ENCODE assay signal across 13 cellular contexts in genomic region chr7:117111532-117111931, GRCh38.
DNase-seq lines count a peak whose midpoint lies in the region; ATAC-seq, FAIRE-seq and TF ChIP-seq lines count a peak whose summit lies in the region.
"Had no signal": no experiment of that assay in that cellular context is flagged by ENCODE, and none has a peak within 500 bp of the region (broad histone marks: within the 10 kb centered on the region; RNA-seq: fewer than 3 reads in every experiment).

No MANE protein-coding gene starts in this region.

- no peak overlapping the region for H3K4me3 ChIP-seq in Karpas-422 (ENCODE audit: low read length)
- no peak overlapping the region for H3K4me3 ChIP-seq in GM12878

- DNase-seq in G401 (ENCODE audit: low spot score) (peak; percentile 98), Karpas-422 (peak; percentile 2), GM12878 (ENCODE audit: low read depth, low spot score) (no peak), left ventricle myocardium superior (no peak), COLO829 (ENCODE audit: low spot score) (no peak), NCI-H1694 treated with DMSO at 0.1 percent for 48 hours (lab: John Stamatoyannopoulos, UW) (no peak)
- DNase-seq: BE2C; CD8-positive, alpha-beta memory T cell; KBM-7; NCI-H1436; NCI-H748 treated with DMSO at 0.1 percent for 48 hours had no signal

- SMC1A ChIA-PET in GM12878 (lab: Charles Lee; ENCODE audit: uncharacterized antibody, unreplicated experiment), result interaction anchor here (0.6 to 3.5 kb wide), 22 partner anchors 9 to 157 kb away, joined by 3 to 27 read pairs (median 6); partner anchors contain the start of gene ST7

- TF ChIP-seq EP300 in GM12878 (IDR thresholded peaks at IDR 0.05; ENCODE audit: borderline replicate concordance in 1 of 2, control insufficient read depth in 1 of 2, low read depth in 2 of 2, low read length in 2 of 2), result no peak

- H2AFZ ChIP-seq in Karpas-422 (ENCODE audit: low read length), result no peak overlapping the region
- no peak overlapping the region for H2AFZ ChIP-seq in GM12878 (ENCODE audit: control insufficient read depth, low read depth, low read length)

- no peak for TF ChIP-seq RAD21 in GM12878 (IDR thresholded peaks at IDR 0.05; ENCODE audit: insufficient read depth, low read depth, low read length)

- no TSS peak for BruUV-seq in GM12878 (replicated peaks; lab: Mats Ljungman, UMichigan)

- H3K27ac ChIP-seq in Karpas-422 (ENCODE audit: low read length) (no peak overlapping the region), GM12878 (ENCODE audit: control insufficient read depth, insufficient read depth) (peak overlapping the region; percentile 20; the same call in 1 of the 2 replicates)

- WGBS in GM12878 (ENCODE audit: insufficient coverage, insufficient replicate concordance, low lambda C conversion rate, missing lambda C conversion rate), result 100% methylated on average over 1 of the region's 1 CpG

- POLR2A ChIA-PET in GM12878 (lab: Charles Lee), result interaction anchor here (0.8 to 1.7 kb wide), 6 partner anchors 43 to 147 kb away, joined by 3 to 5 read pairs (median 4); no protein-coding TSS in a partner anchor

- H3K79me2 ChIP-seq in Karpas-422 (ENCODE audit: low read length), result no peaks in the 10 kb centered on the region
- H3K79me2 ChIP-seq in GM12878 (ENCODE audit: control insufficient read depth, insufficient read depth, low read length), result peaks cover 16% of the 10 kb centered on the region

- in situ Hi-C loops in G401 (cut with HindIII; ENCODE audit: low sequenced_read_pairs), result no loop called here
- in situ Hi-C loops in GM12878 (cut with MboI), result loop anchor here (5.0 to 10.0 kb wide), 2 partner anchors 57 to 124 kb away; no protein-coding TSS in a partner anchor

- no peak overlapping the region for H3K4me2 ChIP-seq in Karpas-422 (ENCODE audit: low read depth, low read length, poor library complexity, severe bottlenecking)
- no peak overlapping the region for H3K4me2 ChIP-seq in GM12878 (ENCODE audit: control insufficient read depth, insufficient read depth)

- H3K4me1 ChIP-seq in Karpas-422 (ENCODE audit: low read length) (no peaks in the 10 kb centered on the region), GM12878 (ENCODE audit: control insufficient read depth, insufficient read depth, low read length) (peaks cover 10% of the 10 kb centered on the region)

- RAD21 ChIA-PET in GM12878 (lab: Charles Lee; ENCODE audit: unreplicated experiment), result interaction anchor here (0.9 to 2.3 kb wide), 13 partner anchors 10 to 154 kb away, joined by 3 to 26 read pairs (median 5); no protein-coding TSS in a partner anchor

- TF ChIP-seq CTCF in GM12878 (IDR thresholded peaks at IDR 0.05 in 2 of 3, conservative IDR thresholded peaks at IDR 0.05 in 1 of 3; ENCODE audit: control insufficient read depth in 2 of 3, extremely low read depth in 1 of 3, insufficient read depth in 1 of 3, low read depth in 3 of 3, low read length in 3 of 3), result no peak

- CTCF ChIA-PET in GM12878 (lab: Yijun Ruan, JAX), result interaction anchor here (0.8 to 3.7 kb wide), 16 partner anchors 7 to 181 kb away, joined by 3 to 26 read pairs (median 7); no protein-coding TSS in a partner anchor

- no peak for TF ChIP-seq POLR2A in GM12878 (IDR thresholded peaks at IDR 0.05; ENCODE audit: low read depth, low read length)

- H3K27me3 ChIP-seq in Karpas-422 (ENCODE audit: low read length), result no peaks in the 10 kb centered on the region
- H3K27me3 ChIP-seq in GM12878 (replicated peaks in 1 of 2; ENCODE audit: control insufficient read depth in 2 of 2, insufficient read depth in 2 of 2, low read length in 1 of 2), result no peaks in the 10 kb centered on the region
- H3K27me3 ChIP-seq: BE2C had no signal

- ATAC-seq in GM12878 (no peak), left ventricle myocardium superior (peak; percentile 93), HG02852 (IDR thresholded peaks at IDR 0.05; ENCODE audit: unreplicated experiment) (no peak)

- no peak for FAIRE-seq in GM12878 (lab: Jason Lieb, UNC)
- FAIRE-seq: H54 had no signal

- no peaks in the 10 kb centered on the region for H3K9me2 ChIP-seq in Karpas-422 (replicated peaks; ENCODE audit: insufficient read depth, low read length)

- H3K9ac ChIP-seq in Karpas-422 (ENCODE audit: low read length), result no peak overlapping the region
- no peak overlapping the region for H3K9ac ChIP-seq in GM12878 (ENCODE audit: control insufficient read depth, insufficient read depth, low read length)

- H4K20me1 ChIP-seq in Karpas-422 (ENCODE audit: insufficient read depth, low read depth, low read length), result no peaks in the 10 kb centered on the region
- no peaks in the 10 kb centered on the region for H4K20me1 ChIP-seq in GM12878 (ENCODE audit: control insufficient read depth, insufficient read depth)

- intact Hi-C loops in GM12878 (cut with micrococcal nuclease; ENCODE audit: unreplicated experiment), result no loop called here
- intact Hi-C loops in left ventricle myocardium superior (cut with micrococcal nuclease), result no loop called here

- H3K36me3 ChIP-seq in Karpas-422 (ENCODE audit: insufficient read depth, low read length) (no peaks in the 10 kb centered on the region), GM12878 (ENCODE audit: control insufficient read depth in 2 of 2, insufficient read depth in 2 of 2, low read length in 1 of 2) (no peaks in the 10 kb centered on the region; a peak in 1 of 4 replicates)
- H3K36me3 ChIP-seq: BE2C had no signal

- H3K9me3 ChIP-seq in Karpas-422 (ENCODE audit: low read length), result no peaks in the 10 kb centered on the region
- H3K9me3 ChIP-seq in GM12878 (replicated peaks; ENCODE audit: control insufficient read depth, insufficient read depth, low read length), result no peaks in the 10 kb centered on the region; the same call in 2 of the 3 replicates
- H3K9me3 ChIP-seq: BE2C had no signal

TF ChIP-seq in GM12878, 131 proteins besides CTCF, POLR2A, EP300 and RAD21 (continues in another document):
- no peak for TF ChIP-seq JUNB (IDR thresholded peaks at IDR 0.05)
- no peak for TF ChIP-seq JUND (IDR thresholded peaks at IDR 0.05; ENCODE audit: low read depth, low read length)
- no peak for TF ChIP-seq STAT1 (conservative IDR thresholded peaks at IDR 0.05)
- no peak for TF ChIP-seq BMI1 (IDR thresholded peaks at IDR 0.05; ENCODE audit: borderline replicate concordance)
- TF ChIP-seq MTA3 (IDR thresholded peaks at IDR 0.05; ENCODE audit: borderline replicate concordance, low read length), result no peak
- TF ChIP-seq CEBPB (IDR thresholded peaks at IDR 0.05; ENCODE audit: borderline replicate concordance in 1 of 2, low read depth in 2 of 2, low read length in 2 of 2), result no peak
- no peak for TF ChIP-seq PRDM15 (CRISPR knock-in tag; IDR thresholded peaks at IDR 0.05)
- no peak for TF ChIP-seq NFYA (IDR thresholded peaks at IDR 0.05; ENCODE audit: borderline replicate concordance, low read depth, low read length)
- no peak for TF ChIP-seq PBX3 (IDR thresholded peaks at IDR 0.05; ENCODE audit: insufficient replicate concordance, low read depth, low read length)
- no peak for TF ChIP-seq ATF7 (IDR thresholded peaks at IDR 0.05; ENCODE audit: low read depth)
- no peak for TF ChIP-seq CHD4 (IDR thresholded peaks at IDR 0.05)
- TF ChIP-seq RCOR1 (conservative IDR thresholded peaks at IDR 0.05; ENCODE audit: low read depth, low read length), result no peak
- TF ChIP-seq FOXM1 (IDR thresholded peaks at IDR 0.05; ENCODE audit: low read depth, low read length), result no peak

Comparison
In these comparisons a context has a peak if more than half of its experiments do, and no peak if none do; other contexts are left out.
1. DNase-seq: peak in G401 (single experiment) and Karpas-422 (single experiment); none in GM12878 (single experiment), left ventricle myocardium superior (single experiment), COLO829 (single experiment) and NCI-H1694 treated with DMSO at 0.1 percent for 48 hours (single experiment).